Comparison of ENCODE assay signal across 9 cellular contexts in the genomic region with DNA sequence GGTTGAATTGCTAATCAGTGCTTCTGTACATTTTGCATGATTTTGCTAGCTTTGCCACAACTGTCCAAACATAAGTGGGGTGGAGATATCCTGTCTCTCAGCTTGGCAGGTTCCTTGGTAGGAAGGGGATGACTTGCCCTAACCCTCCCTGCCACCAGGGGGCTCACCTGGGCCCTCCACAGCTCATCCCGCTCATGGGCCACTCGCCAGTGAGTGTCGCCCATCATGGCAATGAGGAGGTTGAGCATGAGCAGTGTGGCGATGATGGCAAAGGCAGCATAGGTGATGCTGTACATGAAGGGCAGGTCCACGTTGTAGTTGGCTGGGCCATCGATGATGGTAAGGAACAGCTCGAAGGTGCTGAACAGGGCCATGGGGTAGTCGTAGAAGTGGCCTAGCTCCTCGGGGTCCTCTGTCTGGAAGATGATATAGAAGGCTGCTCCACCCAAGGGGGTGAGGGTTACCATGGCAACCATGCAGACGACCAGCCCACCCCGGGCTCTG. TPM values are rescaled to one million over a fixed set of nuclear protein-coding genes. Genes with fewer than 3 reads are reported as not detected.
DNase-seq lines count a peak whose midpoint lies in the region; ATAC-seq, FAIRE-seq and TF ChIP-seq lines count a peak whose summit lies in the region.
"Had no signal": no experiment of that assay in that cellular context is flagged by ENCODE, and none has a peak within 500 bp of the region (broad histone marks: within the 10 kb centered on the region; RNA-seq: fewer than 3 reads in every experiment).

No MANE protein-coding gene starts in this region.

- intact Hi-C loops in colonic mucosa (cut with DNase I) = no loop called here

- H3K27me3 ChIP-seq in colonic mucosa = no peaks in the 10 kb centered on the region

- H3K27ac ChIP-seq in 22Rv1 (no peak overlapping the region), colonic mucosa (no peak overlapping the region)

- no peaks in the 10 kb centered on the region for H3K9me3 ChIP-seq in colonic mucosa

- no peak overlapping the region for H3K4me3 ChIP-seq in colonic mucosa

- peak; percentile 67 for DNase-seq in GM12892 (ENCODE audit: insufficient read length)
- peak; percentile 69 for DNase-seq in activated CD4-positive, alpha-beta T cell treated with anti-CD3 and anti-CD28 coated beads for 48 hours
- peak; percentile 72 for DNase-seq in iPS-NIHi11 (ENCODE audit: low spot score)
- no peak for DNase-seq in colonic mucosa
- DNase-seq in NK-92 (lab: John Stamatoyannopoulos, UW; ENCODE audit: unreplicated experiment) = no peak
- DNase-seq in epidermal melanocyte (ENCODE audit: insufficient read length, low spot score) = no peak

- no peak overlapping the region for H3K9ac ChIP-seq in colonic mucosa (ENCODE audit: low read depth in 2 of 2, low read length in 2 of 2)

- ATAC-seq in HG03280 (IDR thresholded peaks at IDR 0.05; ENCODE audit: unreplicated experiment) = peak; percentile 87

- H3K36me3 ChIP-seq in colonic mucosa = no peaks in the 10 kb centered on the region

- TF ChIP-seq CTCF in 22Rv1 (IDR thresholded peaks at IDR 0.05) = peak; percentile 87
- TF ChIP-seq CTCF in colonic mucosa (IDR thresholded peaks at IDR 0.05) = no peak

- H3K4me1 ChIP-seq in colonic mucosa = no peaks in the 10 kb centered on the region

- FAIRE-seq in GM12892 (lab: Jason Lieb, UNC) = peak; percentile 40

- no peak for TF ChIP-seq POLR2A in GM12892 (IDR thresholded peaks at IDR 0.05; ENCODE audit: low read depth, low read length)

RNA-seq across cellular contexts. Expression of gene TRPV6, which starts 12.2 kb away (rescaled TPM):
- 0.08 TPM for polyA plus RNA-seq in GM12892 (2012; ENCODE audit: missing spikeins)
- under 1 TPM; 0.05 to 0.61 TPM for total RNA-seq in colonic mucosa
- total RNA-seq: dermis microvascular lymphatic vessel endothelial cell had no signal

RNA-seq across cellular contexts. Expression of gene EPHB6, which starts 18.5 kb away (rescaled TPM):
- polyA plus RNA-seq in GM12892 (2012; ENCODE audit: missing spikeins) = 0.30 TPM
- total RNA-seq in colonic mucosa = 1 to 10 TPM; 1.5 to 2.3 TPM

Comparison
In these comparisons a context has a peak if more than half of its experiments do, and no peak if none do; other contexts are left out.
1. DNase-seq: peak in GM12892 (single experiment), activated CD4-positive, alpha-beta T cell treated with anti-CD3 and anti-CD28 coated beads for 48 hours (single experiment) and iPS-NIHi11 (single experiment); none in colonic mucosa (single experiment), NK-92 (single experiment) and epidermal melanocyte (single experiment).